Comparison of ENCODE assay signal across 1 cellular context in the genomic region with DNA sequence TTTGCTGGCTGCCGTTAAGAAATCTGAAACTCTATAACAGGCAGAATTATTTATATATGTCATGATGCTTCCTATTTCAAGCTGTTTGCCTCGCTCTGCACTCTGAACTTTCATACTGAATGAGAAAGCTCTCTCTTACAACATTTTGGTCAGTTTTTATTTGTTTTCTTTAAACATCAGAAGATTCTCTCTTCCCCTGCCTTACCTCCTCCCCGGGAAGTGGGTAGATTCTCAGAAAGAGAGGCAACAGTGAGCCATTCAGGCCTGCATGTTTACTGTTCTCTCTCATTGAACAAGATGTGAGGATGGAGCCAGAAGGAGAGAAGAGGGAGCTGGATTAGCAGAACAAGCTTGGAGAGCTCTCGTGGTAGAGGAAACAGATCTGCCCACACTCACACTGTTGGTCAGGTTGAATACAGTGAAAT.
TF ChIP-seq lines count a peak whose summit lies in the region.

No MANE protein-coding gene starts in this region.

TF ChIP-seq in HepG2, 621 proteins besides CTCF, POLR2A, EP300 and RAD21 (continued from another document):
- TF ChIP-seq, protein P1, sequence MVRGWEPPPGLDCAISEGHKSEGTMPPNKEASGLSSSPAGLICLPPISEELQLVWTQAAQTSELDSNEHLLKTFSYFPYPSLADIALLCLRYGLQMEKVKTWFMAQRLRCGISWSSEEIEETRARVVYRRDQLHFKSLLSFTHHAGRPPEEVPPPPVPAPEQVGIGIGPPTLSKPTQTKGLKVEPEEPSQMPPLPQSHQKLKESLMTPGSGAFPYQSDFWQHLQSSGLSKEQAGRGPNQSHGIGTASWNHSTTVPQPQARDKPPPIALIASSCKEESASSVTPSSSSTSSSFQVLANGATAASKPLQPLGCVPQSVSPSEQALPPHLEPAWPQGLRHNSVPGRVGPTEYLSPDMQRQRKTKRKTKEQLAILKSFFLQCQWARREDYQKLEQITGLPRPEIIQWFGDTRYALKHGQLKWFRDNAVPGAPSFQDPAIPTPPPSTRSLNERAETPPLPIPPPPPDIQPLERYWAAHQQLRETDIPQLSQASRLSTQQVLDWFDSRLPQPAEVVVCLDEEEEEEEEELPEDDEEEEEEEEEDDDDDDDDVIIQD (CRISPR knock-in tag; IDR thresholded peaks at IDR 0.05; ENCODE audit: low read depth): 0 out of 2 replicates have a peak, but pooled peaks have one; percentile 48
- no peak for TF ChIP-seq ZNF83 (CRISPR knock-in tag; IDR thresholded peaks at IDR 0.05; ENCODE audit: borderline replicate concordance)
- no peak; the same call in 1 of the 2 replicates for TF ChIP-seq ZNF792 (CRISPR knock-in tag; IDR thresholded peaks at IDR 0.05)
- TF ChIP-seq SOX6 (IDR thresholded peaks at IDR 0.05): no peak
- peak; percentile 45; the same call in 1 of the 2 replicates for TF ChIP-seq SOX6 (CRISPR knock-in tag; IDR thresholded peaks at IDR 0.05)
- no peak for TF ChIP-seq SMARCE1 (IDR thresholded peaks at IDR 0.05; ENCODE audit: borderline replicate concordance)
- peak; percentile 40 for TF ChIP-seq RARA (CRISPR knock-in tag; IDR thresholded peaks at IDR 0.05)
- peak; percentile 70 for TF ChIP-seq ZMYM3 (CRISPR knock-in tag; IDR thresholded peaks at IDR 0.05)
- peak; percentile 47; the same call in 1 of the 2 replicates for TF ChIP-seq MED1 (CRISPR knock-in tag; IDR thresholded peaks at IDR 0.05)
- TF ChIP-seq RNF2 (conservative IDR thresholded peaks at IDR 0.05; ENCODE audit: low read depth): no peak
- no peak for TF ChIP-seq TBX2 (CRISPR knock-in tag; IDR thresholded peaks at IDR 0.05; ENCODE audit: borderline replicate concordance)
- no peak for TF ChIP-seq ARNTL (CRISPR knock-in tag; IDR thresholded peaks at IDR 0.05)
- TF ChIP-seq ZNF331 (CRISPR knock-in tag; IDR thresholded peaks at IDR 0.05): peak; percentile 35; the same call in 1 of the 2 replicates
- TF ChIP-seq RCOR2 (CRISPR knock-in tag; IDR thresholded peaks at IDR 0.05): peak; percentile 93
- no peak for TF ChIP-seq BHLHE40 (IDR thresholded peaks at IDR 0.05; ENCODE audit: low read length)
- TF ChIP-seq IRF2 (CRISPR knock-in tag; IDR thresholded peaks at IDR 0.05): peak; percentile 14; the same call in 1 of the 2 replicates
- TF ChIP-seq ZSCAN31 (CRISPR knock-in tag; IDR thresholded peaks at IDR 0.05; ENCODE audit: low read depth): no peak
- peak; percentile 50; the same call in 1 of the 2 replicates for TF ChIP-seq HMG20A (CRISPR knock-in tag; IDR thresholded peaks at IDR 0.05; ENCODE audit: borderline replicate concordance)
- TF ChIP-seq, protein P2, sequence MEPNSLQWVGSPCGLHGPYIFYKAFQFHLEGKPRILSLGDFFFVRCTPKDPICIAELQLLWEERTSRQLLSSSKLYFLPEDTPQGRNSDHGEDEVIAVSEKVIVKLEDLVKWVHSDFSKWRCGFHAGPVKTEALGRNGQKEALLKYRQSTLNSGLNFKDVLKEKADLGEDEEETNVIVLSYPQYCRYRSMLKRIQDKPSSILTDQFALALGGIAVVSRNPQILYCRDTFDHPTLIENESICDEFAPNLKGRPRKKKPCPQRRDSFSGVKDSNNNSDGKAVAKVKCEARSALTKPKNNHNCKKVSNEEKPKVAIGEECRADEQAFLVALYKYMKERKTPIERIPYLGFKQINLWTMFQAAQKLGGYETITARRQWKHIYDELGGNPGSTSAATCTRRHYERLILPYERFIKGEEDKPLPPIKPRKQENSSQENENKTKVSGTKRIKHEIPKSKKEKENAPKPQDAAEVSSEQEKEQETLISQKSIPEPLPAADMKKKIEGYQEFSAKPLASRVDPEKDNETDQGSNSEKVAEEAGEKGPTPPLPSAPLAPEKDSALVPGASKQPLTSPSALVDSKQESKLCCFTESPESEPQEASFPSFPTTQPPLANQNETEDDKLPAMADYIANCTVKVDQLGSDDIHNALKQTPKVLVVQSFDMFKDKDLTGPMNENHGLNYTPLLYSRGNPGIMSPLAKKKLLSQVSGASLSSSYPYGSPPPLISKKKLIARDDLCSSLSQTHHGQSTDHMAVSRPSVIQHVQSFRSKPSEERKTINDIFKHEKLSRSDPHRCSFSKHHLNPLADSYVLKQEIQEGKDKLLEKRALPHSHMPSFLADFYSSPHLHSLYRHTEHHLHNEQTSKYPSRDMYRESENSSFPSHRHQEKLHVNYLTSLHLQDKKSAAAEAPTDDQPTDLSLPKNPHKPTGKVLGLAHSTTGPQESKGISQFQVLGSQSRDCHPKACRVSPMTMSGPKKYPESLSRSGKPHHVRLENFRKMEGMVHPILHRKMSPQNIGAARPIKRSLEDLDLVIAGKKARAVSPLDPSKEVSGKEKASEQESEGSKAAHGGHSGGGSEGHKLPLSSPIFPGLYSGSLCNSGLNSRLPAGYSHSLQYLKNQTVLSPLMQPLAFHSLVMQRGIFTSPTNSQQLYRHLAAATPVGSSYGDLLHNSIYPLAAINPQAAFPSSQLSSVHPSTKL (CRISPR knock-in tag; IDR thresholded peaks at IDR 0.05): peak; percentile 65; the same call in 1 of the 2 replicates
- TF ChIP-seq, protein P3, sequence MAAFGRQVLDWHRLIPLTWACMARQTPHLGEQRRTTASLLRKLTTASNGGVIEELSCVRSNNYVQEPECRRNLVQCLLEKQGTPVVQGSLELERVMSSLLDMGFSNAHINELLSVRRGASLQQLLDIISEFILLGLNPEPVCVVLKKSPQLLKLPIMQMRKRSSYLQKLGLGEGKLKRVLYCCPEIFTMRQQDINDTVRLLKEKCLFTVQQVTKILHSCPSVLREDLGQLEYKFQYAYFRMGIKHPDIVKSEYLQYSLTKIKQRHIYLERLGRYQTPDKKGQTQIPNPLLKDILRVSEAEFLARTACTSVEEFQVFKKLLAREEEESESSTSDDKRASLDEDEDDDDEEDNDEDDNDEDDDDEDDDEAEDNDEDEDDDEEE (CRISPR knock-in tag; IDR thresholded peaks at IDR 0.05): no peak
- TF ChIP-seq FOXK1 (CRISPR knock-in tag; IDR thresholded peaks at IDR 0.05; ENCODE audit: borderline replicate concordance, low read depth): peak; percentile 62; the same call in 1 of the 2 replicates
- TF ChIP-seq MIER2 (CRISPR knock-in tag; IDR thresholded peaks at IDR 0.05): no peak
- TF ChIP-seq NCOA2 (CRISPR knock-in tag; IDR thresholded peaks at IDR 0.05): 0 out of 2 replicates have a peak, but pooled peaks have one; percentile 20
- no peak for TF ChIP-seq PRMT3 (CRISPR knock-in tag; IDR thresholded peaks at IDR 0.05; ENCODE audit: borderline replicate concordance, low read depth)
- peak; percentile 89 for TF ChIP-seq KDM1A (CRISPR knock-in tag; IDR thresholded peaks at IDR 0.05)
- TF ChIP-seq DR1 (CRISPR knock-in tag; IDR thresholded peaks at IDR 0.05): no peak
- peak; percentile 48; the same call in 1 of the 2 replicates for TF ChIP-seq BCL6 (CRISPR knock-in tag; IDR thresholded peaks at IDR 0.05)
- 0 out of 2 replicates have a peak, but pooled peaks have one; percentile 49 for TF ChIP-seq ZNF644 (CRISPR knock-in tag; IDR thresholded peaks at IDR 0.05; ENCODE audit: low read depth)
- TF ChIP-seq FOXA1 (IDR thresholded peaks at IDR 0.05): no peak
- peak; percentile 78 for TF ChIP-seq FOXA1 (CRISPR knock-in tag; IDR thresholded peaks at IDR 0.05)
- TF ChIP-seq, protein P4, sequence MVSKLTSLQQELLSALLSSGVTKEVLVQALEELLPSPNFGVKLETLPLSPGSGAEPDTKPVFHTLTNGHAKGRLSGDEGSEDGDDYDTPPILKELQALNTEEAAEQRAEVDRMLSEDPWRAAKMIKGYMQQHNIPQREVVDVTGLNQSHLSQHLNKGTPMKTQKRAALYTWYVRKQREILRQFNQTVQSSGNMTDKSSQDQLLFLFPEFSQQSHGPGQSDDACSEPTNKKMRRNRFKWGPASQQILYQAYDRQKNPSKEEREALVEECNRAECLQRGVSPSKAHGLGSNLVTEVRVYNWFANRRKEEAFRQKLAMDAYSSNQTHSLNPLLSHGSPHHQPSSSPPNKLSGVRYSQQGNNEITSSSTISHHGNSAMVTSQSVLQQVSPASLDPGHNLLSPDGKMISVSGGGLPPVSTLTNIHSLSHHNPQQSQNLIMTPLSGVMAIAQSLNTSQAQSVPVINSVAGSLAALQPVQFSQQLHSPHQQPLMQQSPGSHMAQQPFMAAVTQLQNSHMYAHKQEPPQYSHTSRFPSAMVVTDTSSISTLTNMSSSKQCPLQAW (CRISPR knock-in tag; IDR thresholded peaks at IDR 0.05): no peak
- peak; percentile 74; the same call in 1 of the 2 replicates for TF ChIP-seq ZNF3 (CRISPR knock-in tag; IDR thresholded peaks at IDR 0.05)
TF ChIP-seq in HepG2: peak in this region for 42.
